ENCODE assay signal across 27 cellular contexts in genomic region chr19:44258139-44258538, GRCh38.
"Had no signal": no experiment of that assay in that cellular context is flagged by ENCODE, and none has a peak within 500 bp of the region (broad histone marks: within the 10 kb centered on the region; RNA-seq: fewer than 3 reads in every experiment).

No MANE protein-coding gene starts in this region.

- H3K27me3 Mint-ChIP-seq: naive thymus-derived CD8-positive, alpha-beta T cell; progenitor cell of endocrine pancreas; stimulated activated naive CD8-positive, alpha-beta T cell treated with anti-CD3 and anti-CD28 coated beads, Interleukin-15, Interleukin-2, amounts not matched to agents 100 ng/mL and 50 ng/mL, for 24 hours had no signal

- FAIRE-seq: islet of Langerhans, kidney had no signal

- H3K36me3 Mint-ChIP-seq: stimulated activated effector memory CD8-positive, alpha-beta T cell treated with anti-CD3 and anti-CD28 coated beads, Interleukin-12 subunit alpha, Interleukin-12 subunit beta, amount 100 ng/mL, for 72 hours had no signal

- H3K36me3 ChIP-seq: lower lobe of right lung, ovary, right atrium auricular region, suprapubic skin, thoracic aorta, uterus had no signal

- H3K27ac Mint-ChIP-seq: immature natural killer cell; naive thymus-derived CD8-positive, alpha-beta T cell; nephron progenitor cell; progenitor cell of endocrine pancreas; stimulated activated effector memory CD8-positive, alpha-beta T cell treated with anti-CD3 and anti-CD28 coated beads, Interleukin-12 subunit alpha, Interleukin-12 subunit beta, amount 100 ng/mL, for 72 hours; stimulated activated naive CD8-positive, alpha-beta T cell treated with anti-CD3 and anti-CD28 coated beads, Interleukin-15, Interleukin-2, amounts not matched to agents 100 ng/mL and 50 ng/mL, for 24 hours had no signal

- H3K27me3 ChIP-seq: left lung, ovary, right atrium auricular region, suprapubic skin, tibial artery, uterus had no signal

- H3K4me1 ChIP-seq: left lung, lower lobe of right lung, right atrium auricular region, tibial artery, uterus had no signal

- DNase-seq: hypothalamus; immature natural killer cell; kidney; left colon; left lung; lower lobe of right lung; mammary epithelial cell; mesenchymal stem cell; naive thymus-derived CD8-positive, alpha-beta T cell; nephron progenitor cell; ovary; stimulated activated CD4-positive, alpha-beta T cell treated with anti-CD3 and anti-CD28 coated beads, Interleukin-12 subunit alpha, Interleukin-12 subunit beta, amount 100 ng/mL, for 4 hours; stimulated activated CD4-positive, alpha-beta T cell treated with anti-CD3 and anti-CD28 coated beads, Interleukin-15, amount 100 ng/mL, for 24 hours; stimulated activated CD4-positive, alpha-beta T cell treated with anti-CD3 and anti-CD28 coated beads, Interleukin-4, amount 100 ng/mL, for 24 hours; stimulated activated naive CD4-positive, alpha-beta T cell; tibial artery; trophoblast cell; uterus had no signal

- ATAC-seq: left colon; left lung; lower lobe of right lung; naive thymus-derived CD8-positive, alpha-beta T cell; sciatic nerve; stimulated activated effector memory CD8-positive, alpha-beta T cell treated with anti-CD3 and anti-CD28 coated beads, Interleukin-12 subunit alpha, Interleukin-12 subunit beta, amount 100 ng/mL, for 72 hours had no signal

- H3K27ac ChIP-seq: left lung, lower lobe of right lung, ovary, right atrium auricular region, skin epidermis, suprapubic skin, thoracic aorta, tibial artery, uterus had no signal

- H3K4me3 Mint-ChIP-seq: immature natural killer cell; naive thymus-derived CD8-positive, alpha-beta T cell; nephron progenitor cell; stimulated activated effector memory CD8-positive, alpha-beta T cell treated with anti-CD3 and anti-CD28 coated beads, Interleukin-12 subunit alpha, Interleukin-12 subunit beta, amount 100 ng/mL, for 72 hours; stimulated activated naive CD8-positive, alpha-beta T cell treated with anti-CD3 and anti-CD28 coated beads, Interleukin-15, Interleukin-2, amounts not matched to agents 100 ng/mL and 50 ng/mL, for 24 hours had no signal

- H3K4me3 ChIP-seq: left lung, lower lobe of right lung, ovary, right atrium auricular region, skin epidermis, suprapubic skin, thoracic aorta, tibial artery, uterus had no signal
